In the genomic region with DNA sequence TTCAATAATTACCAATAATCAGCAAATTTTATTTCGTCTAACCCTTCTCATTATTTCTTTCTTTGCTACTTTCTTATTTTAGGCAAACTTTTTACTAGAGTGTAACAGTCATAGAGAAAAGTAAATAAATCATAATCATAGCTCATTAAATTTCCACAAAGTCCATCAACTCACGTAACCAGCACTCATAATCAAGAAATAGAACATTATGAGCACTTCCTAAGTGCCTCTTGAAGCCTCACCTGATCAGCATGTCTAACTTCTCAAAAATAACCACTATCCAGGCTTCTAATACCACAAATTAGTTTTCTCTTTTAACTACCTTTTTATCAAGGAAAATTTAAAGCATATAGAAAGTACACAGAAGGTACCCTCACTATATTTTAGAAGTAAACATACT, we compare ENCODE assay signal across 25 cellular contexts. TPM values are rescaled to one million over a fixed set of nuclear protein-coding genes. Genes with fewer than 3 reads are reported as not detected.
"Had no signal": no experiment of that assay in that cellular context is flagged by ENCODE, and none has a peak within 500 bp of the region (broad histone marks: within the 10 kb centered on the region; RNA-seq: fewer than 3 reads in every experiment).

No MANE protein-coding gene starts in this region.

- H3K4me3 ChIP-seq: left ventricle myocardium inferior, lung, pancreas, prostate gland, skin epidermis, suprapubic skin, thoracic aorta, tibial artery, upper lobe of right lung had no signal

- H3K27me3 ChIP-seq: pancreas, suprapubic skin, tibial artery, upper lobe of right lung had no signal

- H3K9me3 ChIP-seq: left ventricle myocardium inferior, pancreas, prostate gland, suprapubic skin, thoracic aorta, tibial artery, upper lobe of right lung had no signal

- H3K27ac ChIP-seq: left ventricle myocardium inferior, pancreas, prostate gland, skin epidermis, suprapubic skin, thoracic aorta, tibial artery, upper lobe of right lung had no signal

- H3K4me1 ChIP-seq: left ventricle myocardium inferior, pancreas, prostate gland, suprapubic skin, tibial artery, upper lobe of right lung had no signal

- H3K36me3 ChIP-seq: left ventricle myocardium inferior, pancreas, prostate gland, thoracic aorta, tibial artery, upper lobe of right lung had no signal

- DNase-seq: hypothalamus; immature natural killer cell; kidney; left colon; left ventricle myocardium inferior; naive thymus-derived CD8-positive, alpha-beta T cell; nucleus accumbens; pancreas; posterior cingulate gyrus; retina; right cardiac atrium; stimulated activated CD4-positive, alpha-beta T cell treated with anti-CD3 and anti-CD28 coated beads, Interleukin-12 subunit alpha, Interleukin-12 subunit beta, amount 100 ng/mL, for 4 hours; stimulated activated CD4-positive, alpha-beta T cell treated with anti-CD3 and anti-CD28 coated beads, Interleukin-15, amount 100 ng/mL, for 24 hours; stimulated activated CD4-positive, alpha-beta T cell treated with anti-CD3 and anti-CD28 coated beads, Interleukin-2, amount 100 ng/mL, for 24 hours; stimulated activated CD4-positive, alpha-beta T cell treated with anti-CD3 and anti-CD28 coated beads, Interleukin-4, amount 100 ng/mL, for 1 hour; stimulated activated naive CD4-positive, alpha-beta T cell; tibial artery; trophoblast cell; upper lobe of right lung had no signal

- ATAC-seq: left colon; naive thymus-derived CD8-positive, alpha-beta T cell; pancreas; right cardiac atrium; sciatic nerve; upper lobe of right lung had no signal

RNA-seq across cellular contexts. Expression of gene SLC12A8, which starts 38.4 kb away (rescaled TPM):
- total RNA-seq: left ventricle myocardium inferior had no signal
- polyA plus RNA-seq: naive thymus-derived CD8-positive, alpha-beta T cell had no signal
